ENCODE assay signal across 14 cellular contexts in genomic region chr1:62676606-62677356, GRCh38. TPM values are rescaled to one million over a fixed set of nuclear protein-coding genes. Genes with fewer than 3 reads are reported as not detected.
DNase-seq lines count a peak whose midpoint lies in the region; ATAC-seq and TF ChIP-seq lines count a peak whose summit lies in the region.
"Had no signal": no experiment of that assay in that cellular context is flagged by ENCODE, and none has a peak within 500 bp of the region (broad histone marks: within the 10 kb centered on the region; RNA-seq: fewer than 3 reads in every experiment).

No MANE protein-coding gene starts in this region.

- ATAC-seq in stimulated activated memory B cell treated with anti-CD40 and anti-IgM and Interleukin-4, amounts not matched to agents 10 μg/mL and 1 μg/mL and 100 μg/mL, for 72 hours: no peak
- ATAC-seq: activated T-cell treated with anti-CD3 and anti-CD28 coated beads, Interleukin-2, amount 50 U/mL, for 4 hours had no signal

- DNase-seq in A172 (ENCODE audit: low spot score) (peak; percentile 5), GF-D8 (lab: John Stamatoyannopoulos, UW) (peak; percentile 24), SK-MEL-5 (ENCODE audit: low read depth, low spot score) (peak; percentile 11), fibroblast of lung (ENCODE audit: low read depth in 2 of 2) (peak; percentile 63 to 69), SKM-1 treated with dmso at 0.1 percent for 144 hours (lab: John Stamatoyannopoulos, UW; ENCODE audit: unreplicated experiment) (no peak), nephron progenitor cell (no peak)
- no peak for DNase-seq in activated CD4-positive, alpha-beta T cell treated with anti-CD3 and anti-CD28 coated beads, Interleukin-2, amount 50 U/mL, for 48 hours
- DNase-seq: activated T-cell treated with anti-CD3 and anti-CD28 coated beads, Interleukin-2, amount 50 U/mL, for 4 hours; anterior cingulate cortex; BE2C; stimulated activated CD4-positive, alpha-beta T cell treated with anti-CD3 and anti-CD28 coated beads, Interleukin-2, amount 100 ng/mL, for 24 hours; SW 1271 had no signal

- H3K36me3 Mint-ChIP-seq in stimulated activated memory B cell treated with anti-CD40 and anti-IgM and Interleukin-4, amounts not matched to agents 10 μg/mL and 1 μg/mL and 100 μg/mL, for 72 hours: no peaks in the 10 kb centered on the region
- peaks cover 39% of the 10 kb centered on the region for H3K36me3 Mint-ChIP-seq in nephron progenitor cell (ENCODE audit: low read depth)

- H3K4me1 Mint-ChIP-seq in stimulated activated memory B cell treated with anti-CD40 and anti-IgM and Interleukin-4, amounts not matched to agents 10 μg/mL and 1 μg/mL and 100 μg/mL, for 72 hours: peaks cover 20% of the 10 kb centered on the region
- peaks cover 12% of the 10 kb centered on the region for H3K4me1 Mint-ChIP-seq in nephron progenitor cell

- H3K9me3 Mint-ChIP-seq in stimulated activated memory B cell treated with anti-CD40 and anti-IgM and Interleukin-4, amounts not matched to agents 10 μg/mL and 1 μg/mL and 100 μg/mL, for 72 hours: no peaks in the 10 kb centered on the region
- peaks cover 15% of the 10 kb centered on the region for H3K9me3 Mint-ChIP-seq in nephron progenitor cell
- H3K9me3 Mint-ChIP-seq: activated T-cell treated with anti-CD3 and anti-CD28 coated beads, Interleukin-2, amount 50 U/mL, for 4 hours; type B pancreatic cell had no signal

- no peaks in the 10 kb centered on the region for H3K9me3 ChIP-seq in fibroblast of lung (ENCODE audit: control insufficient read depth, insufficient read depth, low read depth, low read length)
- H3K9me3 ChIP-seq: BE2C had no signal

- peak overlapping the region; percentile 44 for H3K4me2 ChIP-seq in fibroblast of lung (ENCODE audit: extremely low read depth, insufficient read depth, low read length)

- no peak overlapping the region for H3K4me3 ChIP-seq in fibroblast of lung (replicated peaks in 1 of 4; ENCODE audit: control extremely low read depth in 1 of 4, insufficient read depth in 1 of 4, low read depth in 3 of 4, low read length in 4 of 4)

- no peaks in the 10 kb centered on the region for H3K27me3 ChIP-seq in fibroblast of lung (ENCODE audit: control insufficient read depth, insufficient read depth, low read length)
- H3K27me3 ChIP-seq: BE2C had no signal

- H3K27me3 Mint-ChIP-seq in stimulated activated memory B cell treated with anti-CD40 and anti-IgM and Interleukin-4, amounts not matched to agents 10 μg/mL and 1 μg/mL and 100 μg/mL, for 72 hours: no peaks in the 10 kb centered on the region
- H3K27me3 Mint-ChIP-seq in nephron progenitor cell (ENCODE audit: low read depth, poor library complexity): no peaks in the 10 kb centered on the region
- H3K27me3 Mint-ChIP-seq: type B pancreatic cell had no signal

- H3K27ac ChIP-seq in fibroblast of lung (ENCODE audit: insufficient read depth, low read length): peak overlapping the region; percentile 80

- H4K20me1 ChIP-seq in fibroblast of lung (ENCODE audit: control insufficient read depth, extremely low read depth, insufficient read depth, low read length): no peaks in the 10 kb centered on the region

- peaks cover 71% of the 10 kb centered on the region for H3K79me2 ChIP-seq in fibroblast of lung (ENCODE audit: control insufficient read depth, insufficient read depth, low read length)

- H3K4me1 ChIP-seq in fibroblast of lung (ENCODE audit: control insufficient read depth, extremely low read depth, insufficient read depth, low read length): peaks cover 2% of the 10 kb centered on the region
- H3K4me1 ChIP-seq: BE2C had no signal

- H3K9ac ChIP-seq in fibroblast of lung (ENCODE audit: insufficient read depth, low read length): peak overlapping the region; percentile 24

- H3K4me3 Mint-ChIP-seq in stimulated activated memory B cell treated with anti-CD40 and anti-IgM and Interleukin-4, amounts not matched to agents 10 μg/mL and 1 μg/mL and 100 μg/mL, for 72 hours: no peak overlapping the region
- H3K4me3 Mint-ChIP-seq in nephron progenitor cell: no peak overlapping the region
- H3K4me3 Mint-ChIP-seq: activated T-cell treated with anti-CD3 and anti-CD28 coated beads, Interleukin-2, amount 50 U/mL, for 4 hours; type B pancreatic cell had no signal

- no peak overlapping the region for H2AFZ ChIP-seq in fibroblast of lung (ENCODE audit: low read length)

- TF ChIP-seq CTCF in fibroblast of lung (conservative IDR thresholded peaks at IDR 0.05 in 1 of 2, IDR thresholded peaks at IDR 0.05 in 1 of 2; ENCODE audit: low read depth in 1 of 2, low read length in 2 of 2): no peak
- TF ChIP-seq CTCF in nephron progenitor cell (IDR thresholded peaks at IDR 0.05): no peak

- in situ Hi-C loops in SK-MEL-5 (cut with HindIII; ENCODE audit: low pct_unique_long_range_greater_than_20kb, low sequenced_read_pairs): no loop called here

- no peaks in the 10 kb centered on the region for H3K36me3 ChIP-seq in fibroblast of lung (ENCODE audit: control insufficient read depth, insufficient read depth, low read length)
- H3K36me3 ChIP-seq: BE2C had no signal

- no peak overlapping the region for H3K27ac Mint-ChIP-seq in stimulated activated memory B cell treated with anti-CD40 and anti-IgM and Interleukin-4, amounts not matched to agents 10 μg/mL and 1 μg/mL and 100 μg/mL, for 72 hours
- H3K27ac Mint-ChIP-seq in nephron progenitor cell: no peak overlapping the region
- H3K27ac Mint-ChIP-seq: type B pancreatic cell had no signal

RNA-seq across cellular contexts. Expression of gene DOCK7, which starts 11.4 kb away (rescaled TPM):
- total RNA-seq in A172 (2014; rRNA removed; shearing (Covaris generic)): 41.2 and 70.2 TPM in 2 replicates
- 87.2 and 109 TPM in 2 replicates for total RNA-seq in SK-MEL-5 (2014; rRNA removed; shearing (Covaris generic))
- polyA plus RNA-seq in SK-MEL-5 (2015; cell fraction: cytosol; rRNA removed): 48.4 and 54.4 TPM in 2 replicates
- polyA plus RNA-seq in SK-MEL-5 (2015; cell fraction: nucleus; rRNA removed): 48.3 and 84.2 TPM in 2 replicates
- 92.5 and 153 TPM in 2 replicates for total RNA-seq in fibroblast of lung
- polyA plus RNA-seq in fibroblast of lung: 48.4 and 66.5 TPM in 2 replicates
- polyA plus RNA-seq in fibroblast of lung (2012): 60.8 and 83.5 TPM in 2 replicates
- polyA minus RNA-seq in fibroblast of lung (ENCODE audit: low replicate concordance): 44.2 and 88.0 TPM in 2 replicates

Comparison
In these comparisons a context has a peak if more than half of its experiments do, and no peak if none do; other contexts are left out.
1. DNase-seq: peak in A172 (single experiment), GF-D8 (single experiment), SK-MEL-5 (single experiment) and fibroblast of lung (2 of 2); none in SKM-1 treated with dmso at 0.1 percent for 144 hours (single experiment), nephron progenitor cell (single experiment) and activated CD4-positive, alpha-beta T cell treated with anti-CD3 and anti-CD28 coated beads, Interleukin-2, amount 50 U/mL, for 48 hours (0 of 2).